In genomic region chr1:234270103-234270502, GRCh38 we compare ENCODE assay signal across 25 cellular contexts.
"Had no signal": no experiment of that assay in that cellular context is flagged by ENCODE, and none has a peak within 500 bp of the region (broad histone marks: within the 10 kb centered on the region; RNA-seq: fewer than 3 reads in every experiment).

No MANE protein-coding gene starts in this region.

- H3K4me2 ChIP-seq: smooth muscle cell had no signal

- H3K27ac ChIP-seq: body of pancreas, cardiac muscle cell, heart right ventricle, sigmoid colon, SJCRH30, stomach, suprapubic skin, tibial nerve, WERI-Rb-1 had no signal

- H3K9me3 Mint-ChIP-seq: memory B cell; natural killer cell treated with Interleukin-12 subunit alpha and Interleukin-12 subunit beta and Interleukin-15 and Interleukin-18, amount 100 ng/mL, for 72 hours had no signal

- H3K36me3 Mint-ChIP-seq: memory B cell; natural killer cell treated with Interleukin-12 subunit alpha and Interleukin-12 subunit beta and Interleukin-15 and Interleukin-18, amount 100 ng/mL, for 72 hours had no signal

- H3K27me3 ChIP-seq: body of pancreas, cardiac muscle cell, sigmoid colon, SJCRH30, suprapubic skin, tibial nerve had no signal

- H3K4me3 ChIP-seq: body of pancreas, cardiac muscle cell, heart right ventricle, sigmoid colon, SJCRH30, smooth muscle cell, stomach, suprapubic skin, tibial nerve had no signal

- ATAC-seq: body of pancreas; heart right ventricle; left colon; natural killer cell treated with Interleukin-12 subunit alpha and Interleukin-12 subunit beta and Interleukin-15 and Interleukin-18, amount 100 ng/mL, for 72 hours had no signal

- DNase-seq: activated CD4-positive, CD25-positive, alpha-beta regulatory T cell treated with anti-CD3 and anti-CD28 coated beads, Interleukin-2, amount 50 U/mL, for 72 hours; activated gamma-delta T cell; anterior cingulate cortex; body of pancreas; effector CD4-positive, alpha-beta T cell; erythroblast; foreskin fibroblast; heart right ventricle; left colon; retina; sigmoid colon; SJCRH30; stimulated activated CD4-positive, alpha-beta T cell treated with anti-CD3 and anti-CD28 coated beads, Interleukin-2, amount 100 ng/mL, for 48 hours; stomach; WERI-Rb-1 had no signal

- H3K9me3 ChIP-seq: body of pancreas, heart right ventricle, sigmoid colon, SJCRH30, stomach, suprapubic skin, tibial nerve had no signal

- FAIRE-seq: endometrium, keratinocyte, TTC549 had no signal

- H3K4me3 Mint-ChIP-seq: memory B cell; natural killer cell treated with Interleukin-12 subunit alpha and Interleukin-12 subunit beta and Interleukin-15 and Interleukin-18, amount 100 ng/mL, for 72 hours had no signal

- H3K4me1 ChIP-seq: heart right ventricle, sigmoid colon, SJCRH30, stomach, suprapubic skin, tibial nerve had no signal

- H3K27ac Mint-ChIP-seq: memory B cell; natural killer cell treated with Interleukin-12 subunit alpha and Interleukin-12 subunit beta and Interleukin-15 and Interleukin-18, amount 100 ng/mL, for 72 hours; progenitor cell of endocrine pancreas had no signal

- H3K36me3 ChIP-seq: cardiac muscle cell, heart right ventricle, sigmoid colon, SJCRH30, stomach, suprapubic skin, tibial nerve, WERI-Rb-1 had no signal
